ENCODE assay signal across 13 cellular contexts in the genomic region with DNA sequence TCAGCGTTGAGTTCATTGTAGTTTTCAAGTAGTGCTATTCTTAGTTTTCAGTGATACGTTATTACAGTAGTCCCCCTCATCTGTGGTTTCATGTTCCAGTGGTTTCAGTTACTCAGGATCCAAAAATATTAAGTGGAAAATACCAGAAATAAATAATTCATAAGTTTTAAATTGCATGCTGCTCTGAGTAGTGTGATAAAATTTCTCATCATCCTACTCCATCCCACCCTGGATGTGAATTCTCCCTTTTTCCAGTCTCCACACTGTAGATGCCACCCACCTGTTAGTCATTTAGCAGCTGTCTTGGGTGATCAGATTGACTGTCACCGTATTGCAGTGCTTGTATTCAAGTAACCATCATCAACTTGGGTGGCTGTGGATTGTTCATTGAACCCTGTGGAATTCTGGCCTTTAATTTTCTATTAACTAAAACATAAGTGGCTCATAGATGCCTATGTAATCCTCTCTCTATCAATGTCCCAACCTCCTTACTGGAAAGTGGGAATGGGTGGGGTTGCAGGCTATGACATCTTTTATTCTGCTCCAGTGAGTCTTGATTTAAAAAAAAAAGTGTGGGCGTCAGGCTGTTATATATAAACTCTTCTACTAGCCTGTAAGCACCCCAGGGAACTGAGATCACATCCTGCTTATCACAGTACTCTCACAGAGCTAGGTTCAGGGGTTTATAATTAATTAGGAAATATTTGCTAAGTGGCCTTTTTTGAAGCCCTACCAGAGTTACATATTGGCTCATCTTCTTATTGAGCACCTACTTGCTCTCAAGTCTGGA.
A peak's percentile ranks its signal among the peaks of the same experiment; 100 is the strongest.
DNase-seq lines count a peak whose midpoint lies in the region; ATAC-seq, FAIRE-seq and TF ChIP-seq lines count a peak whose summit lies in the region.
"Had no signal": no experiment of that assay in that cellular context is flagged by ENCODE, and none has a peak within 500 bp of the region (broad histone marks: within the 10 kb centered on the region; RNA-seq: fewer than 3 reads in every experiment).

No MANE protein-coding gene starts in this region.

- H3K4me3 Mint-ChIP-seq in memory B cell (no peak overlapping the region), HFFc6 (no peak overlapping the region)

- H3K9me3 Mint-ChIP-seq in memory B cell: peaks cover 1% of the 10 kb centered on the region
- 0 out of 2 replicates have a peak, but pooled peaks cover 5% of the 10 kb centered on the region for H3K9me3 Mint-ChIP-seq in HFFc6

- H3K27ac Mint-ChIP-seq in memory B cell: no peak overlapping the region
- H3K27ac Mint-ChIP-seq in HFFc6: no peak overlapping the region

- peaks cover 6% of the 10 kb centered on the region for H3K4me1 Mint-ChIP-seq in memory B cell
- no peaks in the 10 kb centered on the region; the same call in 1 of the 2 replicates for H3K4me1 Mint-ChIP-seq in HFFc6 (ENCODE audit: low read depth)

- DNase-seq in GM18507 (ENCODE audit: extremely low spot score, insufficient read length, low read depth) (peak; percentile 2), memory B cell (ENCODE audit: low spot score in 2 of 2) (no peak), activated gamma-delta T cell (lab: John Stamatoyannopoulos, UW) (no peak), H4 (ENCODE audit: low spot score) (no peak), Ammon's horn (ENCODE audit: low spot score) (no peak), HFFc6 (no peak)
- DNase-seq: activated CD4-positive, CD25-positive, alpha-beta regulatory T cell; MG63; NCI-H226; right lobe of liver; SHP77 had no signal

- H3K27me3 Mint-ChIP-seq in memory B cell (no peaks in the 10 kb centered on the region), HFFc6 (ENCODE audit: insufficient read depth) (no peaks in the 10 kb centered on the region; the same call in 1 of the 2 replicates)

- FAIRE-seq in GM18507 (lab: Jason Lieb, UNC): peak; percentile 82

- peak; percentile 58 for ATAC-seq in HG02588 (IDR thresholded peaks at IDR 0.05; ENCODE audit: unreplicated experiment)
- ATAC-seq in HG03571 (IDR thresholded peaks at IDR 0.05; ENCODE audit: unreplicated experiment): peak; percentile 93
- ATAC-seq in memory B cell (ENCODE audit: low read depth): peak; percentile 49

- H3K36me3 Mint-ChIP-seq in memory B cell (no peaks in the 10 kb centered on the region), HFFc6 (ENCODE audit: low read depth) (peaks cover 6% of the 10 kb centered on the region)

- no peak for TF ChIP-seq CTCF in HFFc6 (IDR thresholded peaks at IDR 0.05)
